21 cellular contexts compared by ENCODE assay signal in genomic region chr5:124737651-124738050, GRCh38. TPM values are rescaled to one million over a fixed set of nuclear protein-coding genes. Genes with fewer than 3 reads are reported as not detected.
A peak's percentile ranks its signal among the peaks of the same experiment; 100 is the strongest.
DNase-seq lines count a peak whose midpoint lies in the region; ATAC-seq and TF ChIP-seq lines count a peak whose summit lies in the region.
"Had no signal": no experiment of that assay in that cellular context is flagged by ENCODE, and none has a peak within 500 bp of the region (broad histone marks: within the 10 kb centered on the region; RNA-seq: fewer than 3 reads in every experiment).

No MANE protein-coding gene starts in this region.

- H3K9me3 Mint-ChIP-seq in endodermal cell (no peaks in the 10 kb centered on the region), neural progenitor cell (no peaks in the 10 kb centered on the region)
- H3K9me3 Mint-ChIP-seq: CD8-positive, alpha-beta T cell; T-helper 1 cell treated with Interleukin-12 subunit alpha and Interleukin-12 subunit beta and Interleukin-4 antibody, amounts not matched to agents 30 μg/mL and 1 μg/mL, for 36 hours had no signal

- in situ Hi-C loops in G401 (cut with HindIII; ENCODE audit: low sequenced_read_pairs) (no loop called here), ACHN (cut with HindIII; ENCODE audit: low pct_ligation_motif_present, low pct_unique_long_range_greater_than_20kb, low sequenced_read_pairs) (no loop called here)

- ATAC-seq in upper lobe of left lung (ENCODE audit: low FRiP score in 2 of 2) (no peak), GM21825 (IDR thresholded peaks at IDR 0.05; ENCODE audit: unreplicated experiment) (no peak)
- ATAC-seq: CD8-positive, alpha-beta T cell; foreskin keratinocyte; naive thymus-derived CD8-positive, alpha-beta T cell had no signal

- DNase-seq in G401 (ENCODE audit: low spot score) = peak; percentile 46
- DNase-seq in endodermal cell = no peak
- no peak for DNase-seq in neural progenitor cell (ENCODE audit: low spot score)
- no peak for DNase-seq in upper lobe of left lung
- no peak for DNase-seq in esophagus squamous epithelium (lab: John Stamatoyannopoulos, UW)
- no peak for DNase-seq in ACHN
- DNase-seq: activated gamma-delta T cell treated with Interleukin-2 at 50 U/mL for 16 hours; CD8-positive, alpha-beta T cell; dermis blood vessel endothelial cell; DMS53; foreskin keratinocyte; mesenchymal stem cell; naive thymus-derived CD8-positive, alpha-beta T cell; NCI-H146; PC-9 had no signal

- H3F3A ChIP-seq in OCI-LY1 (ENCODE audit: insufficient read depth, low read length) (no peaks in the 10 kb centered on the region), neural progenitor cell (ENCODE audit: low read depth) (peaks cover 78% of the 10 kb centered on the region)

- H3K4me1 ChIP-seq in OCI-LY1 (ENCODE audit: insufficient read depth, low read length, severe bottlenecking) (peaks cover 97% of the 10 kb centered on the region), endodermal cell (ENCODE audit: control insufficient read depth, insufficient read depth, low read length) (peaks cover 36% of the 10 kb centered on the region), neural progenitor cell (peaks cover 89% of the 10 kb centered on the region), upper lobe of left lung (peaks cover 40 to 72% (median 55%) of the 10 kb centered on the region in 4 donors), esophagus squamous epithelium (peaks cover 14 to 99% (median 17%) of the 10 kb centered on the region in 3 donors)

- H4K20me1 ChIP-seq in OCI-LY1 (ENCODE audit: insufficient read depth, low read length) = no peaks in the 10 kb centered on the region
- peaks cover 99% of the 10 kb centered on the region for H4K20me1 ChIP-seq in neural progenitor cell (ENCODE audit: low read depth)

- H3K27me3 Mint-ChIP-seq in endodermal cell (ENCODE audit: insufficient read depth) (no peaks in the 10 kb centered on the region), neural progenitor cell (ENCODE audit: insufficient read depth, low read depth) (no peaks in the 10 kb centered on the region)

- H3K27ac Mint-ChIP-seq in endodermal cell = peak overlapping the region; percentile 90
- peak overlapping the region; percentile 32 for H3K27ac Mint-ChIP-seq in neural progenitor cell
- H3K27ac Mint-ChIP-seq: CD8-positive, alpha-beta T cell; naive thymus-derived CD8-positive, alpha-beta T cell; T-helper 1 cell treated with Interleukin-12 subunit alpha and Interleukin-12 subunit beta and Interleukin-4 antibody, amounts not matched to agents 30 μg/mL and 1 μg/mL, for 36 hours had no signal

- TF ChIP-seq EP300 in upper lobe of left lung (IDR thresholded peaks at IDR 0.05) = no peak

- H3K27ac ChIP-seq in OCI-LY1 (ENCODE audit: low read depth, low read length, poor library complexity, severe bottlenecking) (peak overlapping the region; percentile 99), endodermal cell (ENCODE audit: low read depth, low read length) (no peak overlapping the region), neural progenitor cell (no peak overlapping the region), upper lobe of left lung (peak overlapping the region in 2 of 4 donors; percentile 74 to 79), esophagus squamous epithelium (peak overlapping the region in 2 of 4 donors; percentile 81 to 96)
- H3K27ac ChIP-seq: epithelial cell of prostate, foreskin keratinocyte, PC-9, SJSA1 had no signal

- H3K36me3 Mint-ChIP-seq in endodermal cell (ENCODE audit: low read depth) = no peaks in the 10 kb centered on the region
- no peaks in the 10 kb centered on the region for H3K36me3 Mint-ChIP-seq in neural progenitor cell
- H3K36me3 Mint-ChIP-seq: CD8-positive, alpha-beta T cell had no signal

- H3K9ac ChIP-seq in OCI-LY1 (ENCODE audit: low read length) (peak overlapping the region; percentile 96; the same call in 1 of the 2 replicates), endodermal cell (ENCODE audit: extremely low read depth, low read length, poor library complexity, severe bottlenecking) (no peak overlapping the region), neural progenitor cell (no peak overlapping the region)

- no peak for TF ChIP-seq POLR2A in upper lobe of left lung (IDR thresholded peaks at IDR 0.05)
- TF ChIP-seq POLR2A in esophagus squamous epithelium (IDR thresholded peaks at IDR 0.05) = no peak

- TF ChIP-seq CTCF in OCI-LY1 (IDR thresholded peaks at IDR 0.05; ENCODE audit: low read length) (no peak), endodermal cell (conservative IDR thresholded peaks at IDR 0.05) (no peak), neural progenitor cell (IDR thresholded peaks at IDR 0.05) (no peak), upper lobe of left lung (IDR thresholded peaks at IDR 0.05) (no peak), esophagus squamous epithelium (IDR thresholded peaks at IDR 0.05) (no peak)

- H3K79me2 ChIP-seq in OCI-LY1 (ENCODE audit: insufficient read depth, low read length) (peaks cover 100% of the 10 kb centered on the region), neural progenitor cell (ENCODE audit: low read depth) (peaks cover 100% of the 10 kb centered on the region)

- H3K4me1 Mint-ChIP-seq in endodermal cell = peaks cover 71% of the 10 kb centered on the region
- H3K4me1 Mint-ChIP-seq in neural progenitor cell = peaks cover 75% of the 10 kb centered on the region

- H3K36me3 ChIP-seq in OCI-LY1 (ENCODE audit: insufficient read depth, low read length) (no peaks in the 10 kb centered on the region), endodermal cell (ENCODE audit: control insufficient read depth, insufficient read depth, low read length) (peaks cover 15% of the 10 kb centered on the region), neural progenitor cell (no peaks in the 10 kb centered on the region), upper lobe of left lung (no peaks in the 10 kb centered on the region), esophagus squamous epithelium (no peaks in the 10 kb centered on the region)
- H3K36me3 ChIP-seq: breast epithelium, SJSA1 had no signal

- H3K27me3 ChIP-seq in OCI-LY1 (ENCODE audit: insufficient read depth, low read length) = no peaks in the 10 kb centered on the region
- no peaks in the 10 kb centered on the region for H3K27me3 ChIP-seq in endodermal cell (ENCODE audit: control insufficient read depth, insufficient read depth, low read length, poor library complexity, severe bottlenecking)
- no peaks in the 10 kb centered on the region for H3K27me3 ChIP-seq in neural progenitor cell
- H3K27me3 ChIP-seq in upper lobe of left lung = no peaks in the 10 kb centered on the region
- no peaks in the 10 kb centered on the region for H3K27me3 ChIP-seq in esophagus squamous epithelium
- H3K27me3 ChIP-seq: breast epithelium, SJSA1 had no signal

- no peaks in the 10 kb centered on the region for H3K9me2 ChIP-seq in OCI-LY1 (ENCODE audit: low read depth, low read length)

- 71 to 73% methylated on average over 1 of the region's 1 CpG for WGBS in endodermal cell (ENCODE audit: insufficient coverage in 1 of 2, insufficient read length in 1 of 2), 2 experiments
- WGBS in upper lobe of left lung, 2 donors = 89 to 94% methylated on average over 1 of the region's 1 CpG
- 73 to 76% methylated on average over 1 of the region's 1 CpG for WGBS in esophagus squamous epithelium, 2 donors

- peak overlapping the region; percentile 78 for H3K4me3 ChIP-seq in OCI-LY1 (ENCODE audit: low read depth, low read length, poor library complexity, severe bottlenecking)
- H3K4me3 ChIP-seq in endodermal cell (ENCODE audit: low read length) = peak overlapping the region; percentile 95
- H3K4me3 ChIP-seq in neural progenitor cell = peak overlapping the region; percentile 69
- H3K4me3 ChIP-seq in upper lobe of left lung = no peak overlapping the region
- no peak overlapping the region for H3K4me3 ChIP-seq in esophagus squamous epithelium
- H3K4me3 ChIP-seq: breast epithelium, PC-9, SJSA1 had no signal

- H2AFZ ChIP-seq in OCI-LY1 (ENCODE audit: low read length) (no peak overlapping the region), neural progenitor cell (replicated peaks) (no peak overlapping the region)
- H2AFZ ChIP-seq: PC-9 had no signal

- H3K4me2 ChIP-seq in OCI-LY1 (ENCODE audit: low read length) (peak overlapping the region; percentile 77), neural progenitor cell (peak overlapping the region; percentile 98)
- H3K4me2 ChIP-seq: PC-9 had no signal

- H3K9me3 ChIP-seq in OCI-LY1 (ENCODE audit: low read length) (no peaks in the 10 kb centered on the region), endodermal cell (ENCODE audit: control insufficient read depth, low read length) (peaks cover 9% of the 10 kb centered on the region), neural progenitor cell (ENCODE audit: low read depth) (no peaks in the 10 kb centered on the region), upper lobe of left lung (no peaks in the 10 kb centered on the region), esophagus squamous epithelium (no peaks in the 10 kb centered on the region)
- H3K9me3 ChIP-seq: breast epithelium had no signal

- intact Hi-C loops in esophagus squamous epithelium (cut with DNase I) = no loop called here

- H3K4me3 Mint-ChIP-seq in endodermal cell = no peak overlapping the region
- no peak overlapping the region for H3K4me3 Mint-ChIP-seq in neural progenitor cell
- H3K4me3 Mint-ChIP-seq: CD8-positive, alpha-beta T cell; naive thymus-derived CD8-positive, alpha-beta T cell; T-helper 1 cell treated with Interleukin-12 subunit alpha and Interleukin-12 subunit beta and Interleukin-4 antibody, amounts not matched to agents 30 μg/mL and 1 μg/mL, for 36 hours had no signal

RNA-seq across cellular contexts. Expression of gene ZNF608, which starts 8.8 kb away (rescaled TPM):
- 25.7 and 34.8 TPM in 2 replicates for total RNA-seq in G401 (2014; rRNA removed; shearing (Covaris generic))
- total RNA-seq in endodermal cell (100 to 1,000 TPM; 138 to 140 TPM), neural progenitor cell (ENCODE audit: low replicate concordance) (168 and 213 TPM in 2 replicates), upper lobe of left lung (10 to 100 TPM; 21.8 to 54.9 (median 41.7) TPM), esophagus squamous epithelium (10 to 100 TPM in 2 of 4 donors, 1 to 10 TPM in 2; 5.8 to 25.7 (median 10.4) TPM)
- 85.1 TPM for polyA plus RNA-seq in endodermal cell (2013, experiment 1 of 2)
- 84.0 TPM for polyA plus RNA-seq in endodermal cell (2013, experiment 2 of 2)
- polyA plus RNA-seq: naive thymus-derived CD8-positive, alpha-beta T cell had no signal

Comparison
In these comparisons a context has a peak if more than half of its experiments do, and no peak if none do; other contexts are left out.
1. H3K4me3 ChIP-seq: peak in OCI-LY1 (single experiment), endodermal cell (single experiment) and neural progenitor cell (single experiment); none in upper lobe of left lung (0 of 4) and esophagus squamous epithelium (0 of 4).